ENCODE assay signal across 16 cellular contexts in the genomic region with DNA sequence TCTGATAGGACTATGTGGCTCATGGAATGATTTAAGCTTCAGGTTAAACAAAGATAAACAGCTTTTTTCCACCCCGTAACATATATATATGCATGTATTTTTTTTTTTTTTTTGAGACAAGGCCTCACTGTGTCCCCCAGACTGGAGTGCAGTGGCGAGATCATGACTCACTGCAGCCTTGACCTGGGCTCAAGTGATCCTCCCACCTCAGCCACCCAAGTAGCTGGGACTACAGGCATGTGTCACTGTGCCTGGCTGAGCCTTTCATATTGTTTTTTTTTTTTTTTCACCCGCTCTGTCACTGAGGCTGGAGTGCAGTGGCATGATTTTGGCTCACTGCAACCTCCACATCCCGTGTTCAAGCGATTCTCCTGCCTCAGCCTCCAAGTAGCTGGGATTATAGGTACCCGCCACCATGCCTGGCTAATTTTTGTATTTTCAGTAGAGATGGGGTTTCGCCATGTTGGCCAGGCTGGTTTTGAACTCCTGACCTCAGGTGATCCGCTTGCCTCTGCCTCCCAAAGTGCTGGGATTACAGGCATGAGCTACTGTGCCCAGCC. TPM values are rescaled to one million over a fixed set of nuclear protein-coding genes. Genes with fewer than 3 reads are reported as not detected.
"Had no signal": no experiment of that assay in that cellular context is flagged by ENCODE, and none has a peak within 500 bp of the region (broad histone marks: within the 10 kb centered on the region; RNA-seq: fewer than 3 reads in every experiment).

No MANE protein-coding gene starts in this region.

RNA-seq across cellular contexts. Expression of a gene that starts 55.9 kb away (rescaled TPM):
- total RNA-seq: kidney, left ventricle myocardium inferior, lung, mesenteric fat pad, mucosa of descending colon, ovary, progenitor cell of endocrine pancreas, right atrium auricular region, right lobe of liver, skeletal muscle tissue, transverse colon, upper lobe of left lung, vagina had no signal
- polyA plus RNA-seq: naive thymus-derived CD4-positive, alpha-beta T cell; ovary; smooth muscle cell; urinary bladder had no signal
